Comparison of ENCODE assay signal across 1 cellular context in genomic region chr5:86565197-86565789, GRCh38.
TF ChIP-seq lines count a peak whose summit lies in the region.

No MANE protein-coding gene starts in this region.

TF ChIP-seq in HepG2, 621 proteins besides CTCF, POLR2A, EP300 and RAD21:
- peak; percentile 53; the same call in 1 of the 2 replicates for TF ChIP-seq HOMEZ (CRISPR knock-in tag; IDR thresholded peaks at IDR 0.05; ENCODE audit: low read depth)
- TF ChIP-seq SCMH1 (CRISPR knock-in tag; IDR thresholded peaks at IDR 0.05; ENCODE audit: borderline replicate concordance): no peak
- no peak for TF ChIP-seq TEAD3 (CRISPR knock-in tag; optimal IDR thresholded peaks at IDR 0.05; ENCODE audit: borderline replicate concordance)
- peak; percentile 20; the same call in 1 of the 2 replicates for TF ChIP-seq GATAD2A (CRISPR knock-in tag; IDR thresholded peaks at IDR 0.05)
- TF ChIP-seq, protein P1, sequence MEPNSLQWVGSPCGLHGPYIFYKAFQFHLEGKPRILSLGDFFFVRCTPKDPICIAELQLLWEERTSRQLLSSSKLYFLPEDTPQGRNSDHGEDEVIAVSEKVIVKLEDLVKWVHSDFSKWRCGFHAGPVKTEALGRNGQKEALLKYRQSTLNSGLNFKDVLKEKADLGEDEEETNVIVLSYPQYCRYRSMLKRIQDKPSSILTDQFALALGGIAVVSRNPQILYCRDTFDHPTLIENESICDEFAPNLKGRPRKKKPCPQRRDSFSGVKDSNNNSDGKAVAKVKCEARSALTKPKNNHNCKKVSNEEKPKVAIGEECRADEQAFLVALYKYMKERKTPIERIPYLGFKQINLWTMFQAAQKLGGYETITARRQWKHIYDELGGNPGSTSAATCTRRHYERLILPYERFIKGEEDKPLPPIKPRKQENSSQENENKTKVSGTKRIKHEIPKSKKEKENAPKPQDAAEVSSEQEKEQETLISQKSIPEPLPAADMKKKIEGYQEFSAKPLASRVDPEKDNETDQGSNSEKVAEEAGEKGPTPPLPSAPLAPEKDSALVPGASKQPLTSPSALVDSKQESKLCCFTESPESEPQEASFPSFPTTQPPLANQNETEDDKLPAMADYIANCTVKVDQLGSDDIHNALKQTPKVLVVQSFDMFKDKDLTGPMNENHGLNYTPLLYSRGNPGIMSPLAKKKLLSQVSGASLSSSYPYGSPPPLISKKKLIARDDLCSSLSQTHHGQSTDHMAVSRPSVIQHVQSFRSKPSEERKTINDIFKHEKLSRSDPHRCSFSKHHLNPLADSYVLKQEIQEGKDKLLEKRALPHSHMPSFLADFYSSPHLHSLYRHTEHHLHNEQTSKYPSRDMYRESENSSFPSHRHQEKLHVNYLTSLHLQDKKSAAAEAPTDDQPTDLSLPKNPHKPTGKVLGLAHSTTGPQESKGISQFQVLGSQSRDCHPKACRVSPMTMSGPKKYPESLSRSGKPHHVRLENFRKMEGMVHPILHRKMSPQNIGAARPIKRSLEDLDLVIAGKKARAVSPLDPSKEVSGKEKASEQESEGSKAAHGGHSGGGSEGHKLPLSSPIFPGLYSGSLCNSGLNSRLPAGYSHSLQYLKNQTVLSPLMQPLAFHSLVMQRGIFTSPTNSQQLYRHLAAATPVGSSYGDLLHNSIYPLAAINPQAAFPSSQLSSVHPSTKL (CRISPR knock-in tag; IDR thresholded peaks at IDR 0.05): peak; percentile 46; the same call in 1 of the 2 replicates
- TF ChIP-seq ZMYM4 (CRISPR knock-in tag; IDR thresholded peaks at IDR 0.05): peak; percentile 41; the same call in 1 of the 2 replicates
- TF ChIP-seq NFYB (CRISPR knock-in tag; IDR thresholded peaks at IDR 0.05): no peak
- no peak for TF ChIP-seq ZNF331 (CRISPR knock-in tag; IDR thresholded peaks at IDR 0.05)
- TF ChIP-seq HNRNPLL (IDR thresholded peaks at IDR 0.05; ENCODE audit: low read depth, low read length, poor library complexity, severe bottlenecking): no peak
- TF ChIP-seq, protein P2, sequence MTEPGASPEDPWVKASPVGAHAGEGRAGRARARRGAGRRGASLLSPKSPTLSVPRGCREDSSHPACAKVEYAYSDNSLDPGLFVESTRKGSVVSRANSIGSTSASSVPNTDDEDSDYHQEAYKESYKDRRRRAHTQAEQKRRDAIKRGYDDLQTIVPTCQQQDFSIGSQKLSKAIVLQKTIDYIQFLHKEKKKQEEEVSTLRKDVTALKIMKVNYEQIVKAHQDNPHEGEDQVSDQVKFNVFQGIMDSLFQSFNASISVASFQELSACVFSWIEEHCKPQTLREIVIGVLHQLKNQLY (CRISPR knock-in tag; IDR thresholded peaks at IDR 0.05): peak; percentile 95
- no peak for TF ChIP-seq PRPF4 (IDR thresholded peaks at IDR 0.05; ENCODE audit: low read depth, low read length, poor library complexity, severe bottlenecking)
- TF ChIP-seq, protein P3, sequence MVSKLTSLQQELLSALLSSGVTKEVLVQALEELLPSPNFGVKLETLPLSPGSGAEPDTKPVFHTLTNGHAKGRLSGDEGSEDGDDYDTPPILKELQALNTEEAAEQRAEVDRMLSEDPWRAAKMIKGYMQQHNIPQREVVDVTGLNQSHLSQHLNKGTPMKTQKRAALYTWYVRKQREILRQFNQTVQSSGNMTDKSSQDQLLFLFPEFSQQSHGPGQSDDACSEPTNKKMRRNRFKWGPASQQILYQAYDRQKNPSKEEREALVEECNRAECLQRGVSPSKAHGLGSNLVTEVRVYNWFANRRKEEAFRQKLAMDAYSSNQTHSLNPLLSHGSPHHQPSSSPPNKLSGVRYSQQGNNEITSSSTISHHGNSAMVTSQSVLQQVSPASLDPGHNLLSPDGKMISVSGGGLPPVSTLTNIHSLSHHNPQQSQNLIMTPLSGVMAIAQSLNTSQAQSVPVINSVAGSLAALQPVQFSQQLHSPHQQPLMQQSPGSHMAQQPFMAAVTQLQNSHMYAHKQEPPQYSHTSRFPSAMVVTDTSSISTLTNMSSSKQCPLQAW (CRISPR knock-in tag; IDR thresholded peaks at IDR 0.05): peak; percentile 86
- TF ChIP-seq RBAK (CRISPR knock-in tag; IDR thresholded peaks at IDR 0.05): no peak
- TF ChIP-seq ELF3 (CRISPR knock-in tag; IDR thresholded peaks at IDR 0.05): peak; percentile 96
- TF ChIP-seq, protein P4, sequence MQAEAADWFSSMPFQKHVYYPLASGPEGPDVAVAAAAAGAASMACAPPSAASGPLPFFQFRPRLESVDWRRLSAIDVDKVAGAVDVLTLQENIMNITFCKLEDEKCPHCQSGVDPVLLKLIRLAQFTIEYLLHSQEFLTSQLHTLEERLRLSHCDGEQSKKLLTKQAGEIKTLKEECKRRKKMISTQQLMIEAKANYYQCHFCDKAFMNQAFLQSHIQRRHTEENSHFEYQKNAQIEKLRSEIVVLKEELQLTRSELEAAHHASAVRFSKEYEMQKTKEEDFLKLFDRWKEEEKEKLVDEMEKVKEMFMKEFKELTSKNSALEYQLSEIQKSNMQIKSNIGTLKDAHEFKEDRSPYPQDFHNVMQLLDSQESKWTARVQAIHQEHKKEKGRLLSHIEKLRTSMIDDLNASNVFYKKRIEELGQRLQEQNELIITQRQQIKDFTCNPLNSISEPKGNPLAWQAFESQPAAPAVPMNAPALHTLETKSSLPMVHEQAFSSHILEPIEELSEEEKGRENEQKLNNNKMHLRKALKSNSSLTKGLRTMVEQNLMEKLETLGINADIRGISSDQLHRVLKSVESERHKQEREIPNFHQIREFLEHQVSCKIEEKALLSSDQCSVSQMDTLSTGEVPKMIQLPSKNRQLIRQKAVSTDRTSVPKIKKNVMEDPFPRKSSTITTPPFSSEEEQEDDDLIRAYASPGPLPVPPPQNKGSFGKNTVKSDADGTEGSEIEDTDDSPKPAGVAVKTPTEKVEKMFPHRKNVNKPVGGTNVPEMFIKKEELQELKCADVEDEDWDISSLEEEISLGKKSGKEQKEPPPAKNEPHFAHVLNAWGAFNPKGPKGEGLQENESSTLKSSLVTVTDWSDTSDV (CRISPR knock-in tag; IDR thresholded peaks at IDR 0.05): no peak
- no peak for TF ChIP-seq HDAC1 (CRISPR knock-in tag; IDR thresholded peaks at IDR 0.05)
- TF ChIP-seq CC2D1A (CRISPR knock-in tag; IDR thresholded peaks at IDR 0.05): no peak
- no peak for TF ChIP-seq EEA1 (CRISPR knock-in tag; IDR thresholded peaks at IDR 0.05; ENCODE audit: borderline replicate concordance)
- TF ChIP-seq, protein P5, sequence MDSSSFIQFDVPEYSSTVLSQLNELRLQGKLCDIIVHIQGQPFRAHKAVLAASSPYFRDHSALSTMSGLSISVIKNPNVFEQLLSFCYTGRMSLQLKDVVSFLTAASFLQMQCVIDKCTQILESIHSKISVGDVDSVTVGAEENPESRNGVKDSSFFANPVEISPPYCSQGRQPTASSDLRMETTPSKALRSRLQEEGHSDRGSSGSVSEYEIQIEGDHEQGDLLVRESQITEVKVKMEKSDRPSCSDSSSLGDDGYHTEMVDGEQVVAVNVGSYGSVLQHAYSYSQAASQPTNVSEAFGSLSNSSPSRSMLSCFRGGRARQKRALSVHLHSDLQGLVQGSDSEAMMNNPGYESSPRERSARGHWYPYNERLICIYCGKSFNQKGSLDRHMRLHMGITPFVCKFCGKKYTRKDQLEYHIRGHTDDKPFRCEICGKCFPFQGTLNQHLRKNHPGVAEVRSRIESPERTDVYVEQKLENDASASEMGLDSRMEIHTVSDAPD (CRISPR knock-in tag; IDR thresholded peaks at IDR 0.05): no peak
- TF ChIP-seq FOXP1 (IDR thresholded peaks at IDR 0.05): no peak
- TF ChIP-seq FOXP1 (CRISPR knock-in tag; IDR thresholded peaks at IDR 0.05): no peak
- no peak for TF ChIP-seq ARNTL (CRISPR knock-in tag; IDR thresholded peaks at IDR 0.05)
- 0 out of 2 replicates have a peak, but pooled peaks have one; percentile 18 for TF ChIP-seq PAXIP1 (CRISPR knock-in tag; conservative IDR thresholded peaks at IDR 0.05)
- TF ChIP-seq, protein P6, sequence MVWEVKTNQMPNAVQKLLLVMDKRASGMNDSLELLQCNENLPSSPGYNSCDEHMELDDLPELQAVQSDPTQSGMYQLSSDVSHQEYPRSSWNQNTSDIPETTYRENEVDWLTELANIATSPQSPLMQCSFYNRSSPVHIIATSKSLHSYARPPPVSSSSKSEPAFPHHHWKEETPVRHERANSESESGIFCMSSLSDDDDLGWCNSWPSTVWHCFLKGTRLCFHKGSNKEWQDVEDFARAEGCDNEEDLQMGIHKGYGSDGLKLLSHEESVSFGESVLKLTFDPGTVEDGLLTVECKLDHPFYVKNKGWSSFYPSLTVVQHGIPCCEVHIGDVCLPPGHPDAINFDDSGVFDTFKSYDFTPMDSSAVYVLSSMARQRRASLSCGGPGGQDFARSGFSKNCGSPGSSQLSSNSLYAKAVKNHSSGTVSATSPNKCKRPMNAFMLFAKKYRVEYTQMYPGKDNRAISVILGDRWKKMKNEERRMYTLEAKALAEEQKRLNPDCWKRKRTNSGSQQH (CRISPR knock-in tag; IDR thresholded peaks at IDR 0.05; ENCODE audit: low read depth): no peak
- no peak for TF ChIP-seq ZNF839 (CRISPR knock-in tag; IDR thresholded peaks at IDR 0.05; ENCODE audit: borderline replicate concordance)
- no peak for TF ChIP-seq ZBTB42 (CRISPR knock-in tag; IDR thresholded peaks at IDR 0.05)
- TF ChIP-seq, protein P7, sequence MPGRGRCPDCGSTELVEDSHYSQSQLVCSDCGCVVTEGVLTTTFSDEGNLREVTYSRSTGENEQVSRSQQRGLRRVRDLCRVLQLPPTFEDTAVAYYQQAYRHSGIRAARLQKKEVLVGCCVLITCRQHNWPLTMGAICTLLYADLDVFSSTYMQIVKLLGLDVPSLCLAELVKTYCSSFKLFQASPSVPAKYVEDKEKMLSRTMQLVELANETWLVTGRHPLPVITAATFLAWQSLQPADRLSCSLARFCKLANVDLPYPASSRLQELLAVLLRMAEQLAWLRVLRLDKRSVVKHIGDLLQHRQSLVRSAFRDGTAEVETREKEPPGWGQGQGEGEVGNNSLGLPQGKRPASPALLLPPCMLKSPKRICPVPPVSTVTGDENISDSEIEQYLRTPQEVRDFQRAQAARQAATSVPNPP (CRISPR knock-in tag; IDR thresholded peaks at IDR 0.05): no peak
- peak; percentile 79; the same call in 1 of the 2 replicates for TF ChIP-seq HNF1A (IDR thresholded peaks at IDR 0.05; ENCODE audit: low read depth)
- TF ChIP-seq HNF1A (CRISPR knock-in tag; IDR thresholded peaks at IDR 0.05; ENCODE audit: borderline replicate concordance): peak; percentile 70; the same call in 1 of the 2 replicates
- TF ChIP-seq ZNF441 (CRISPR knock-in tag; IDR thresholded peaks at IDR 0.05; ENCODE audit: borderline replicate concordance): no peak
- TF ChIP-seq ATAD3A (CRISPR knock-in tag; IDR thresholded peaks at IDR 0.05): no peak
- no peak for TF ChIP-seq ZBTB7A (CRISPR knock-in tag; IDR thresholded peaks at IDR 0.05)
- TF ChIP-seq ZBTB8A (CRISPR knock-in tag; IDR thresholded peaks at IDR 0.05; ENCODE audit: borderline replicate concordance, low read depth): no peak
- TF ChIP-seq HMG20A (CRISPR knock-in tag; IDR thresholded peaks at IDR 0.05; ENCODE audit: borderline replicate concordance): peak; percentile 49; the same call in 1 of the 2 replicates
- peak; percentile 23; the same call in 1 of the 2 replicates for TF ChIP-seq THAP11 (CRISPR knock-in tag; IDR thresholded peaks at IDR 0.05)
